In the genomic region with DNA sequence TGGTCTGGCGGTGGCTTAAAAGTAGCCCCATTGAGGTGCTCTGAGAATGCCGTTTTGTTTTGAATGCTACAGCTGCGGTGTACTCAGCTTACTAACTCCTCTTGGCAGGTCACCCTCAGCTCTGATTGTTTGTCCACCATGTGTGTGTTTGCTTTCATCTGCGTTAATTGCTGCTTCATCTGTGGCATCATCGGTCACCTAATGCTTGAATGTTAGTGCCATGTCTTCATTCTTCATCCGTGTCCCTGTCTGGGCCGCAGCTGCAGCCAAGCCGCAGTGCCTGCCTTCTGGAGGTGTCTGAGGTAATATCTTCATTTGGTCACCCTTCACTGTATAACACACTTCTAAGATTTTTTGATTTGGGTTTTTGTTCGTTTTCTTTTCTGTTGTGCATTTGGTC, we compare ENCODE assay signal across 19 cellular contexts. TPM values are rescaled to one million over a fixed set of nuclear protein-coding genes. Genes with fewer than 3 reads are reported as not detected.
DNase-seq lines count a peak whose midpoint lies in the region; ATAC-seq and TF ChIP-seq lines count a peak whose summit lies in the region.
"Had no signal": no experiment of that assay in that cellular context is flagged by ENCODE, and none has a peak within 500 bp of the region (broad histone marks: within the 10 kb centered on the region; RNA-seq: fewer than 3 reads in every experiment).

No MANE protein-coding gene starts in this region.

- TF ChIP-seq CTCF in lower leg skin (IDR thresholded peaks at IDR 0.05), result no peak

- peak overlapping the region; percentile 49 for H3K27ac Mint-ChIP-seq in stimulated activated naive CD8-positive, alpha-beta T cell treated with anti-CD3 and anti-CD28 coated beads, Interleukin-15, Interleukin-2, amounts not matched to agents 100 ng/mL and 50 ng/mL, for 24 hours
- H3K27ac Mint-ChIP-seq: activated CD4-positive, alpha-beta memory T cell treated with anti-CD3 and anti-CD28 coated beads for 36 hours; activated naive CD4-positive, alpha-beta T cell treated with anti-CD3 and anti-CD28 coated beads, Interleukin-2, amount 50 U/mL, for 72 hours had no signal

- intact Hi-C loops in left ventricle myocardium superior (cut with micrococcal nuclease) (no loop called here), lower leg skin (cut with DNase I; ENCODE audit: low total_unique reads) (no loop called here)

- no peak for DNase-seq in stimulated activated naive CD8-positive, alpha-beta T cell treated with anti-CD3 and anti-CD28 coated beads, Interleukin-15, Interleukin-2, amounts not matched to agents 100 U/mL and 50 U/mL, for 24 hours
- DNase-seq in NCI-H774 (lab: John Stamatoyannopoulos, UW) (peak; percentile 79), left ventricle myocardium superior (no peak), lower leg skin (ENCODE audit: low spot score in 2 of 2) (no peak)
- DNase-seq: activated CD4-positive, alpha-beta memory T cell treated with anti-CD3 and anti-CD28 coated beads for 36 hours; activated T-cell treated with anti-CD3 and anti-CD28 coated beads, Interleukin-2, amount 50 U/mL, for 48 hours; CD4-positive, CD25-positive, alpha-beta regulatory T cell; colonic mucosa; hypothalamus; retina; stimulated activated CD4-positive, alpha-beta T cell treated with anti-CD3 and anti-CD28 coated beads, Interleukin-15, amount 100 ng/mL, for 24 hours; stimulated activated naive CD4-positive, alpha-beta T cell had no signal

- peaks cover 5% of the 10 kb centered on the region for H3K9me3 Mint-ChIP-seq in stimulated activated naive CD8-positive, alpha-beta T cell treated with anti-CD3 and anti-CD28 coated beads, Interleukin-15, Interleukin-2, amounts not matched to agents 100 ng/mL and 50 ng/mL, for 24 hours

- ATAC-seq in stimulated activated naive CD8-positive, alpha-beta T cell treated with anti-CD3 and anti-CD28 coated beads, Interleukin-15, Interleukin-2, amounts not matched to agents 100 U/mL and 50 U/mL, for 24 hours, result no peak
- peak; percentile 3 for ATAC-seq in left ventricle myocardium superior
- no peak for ATAC-seq in HG03196 (IDR thresholded peaks at IDR 0.05; ENCODE audit: unreplicated experiment)
- ATAC-seq in HG02884 (IDR thresholded peaks at IDR 0.05; ENCODE audit: unreplicated experiment), result no peak
- ATAC-seq in activated CD4-positive, CD25-positive, alpha-beta regulatory T cell treated with anti-CD3 and anti-CD28 coated beads, Interleukin-2, amount 50 U/mL, for 24 hours, result no peak
- ATAC-seq: activated naive CD4-positive, alpha-beta T cell treated with anti-CD3 and anti-CD28 coated beads, Interleukin-2, amount 50 U/mL, for 72 hours had no signal

- H3K4me1 Mint-ChIP-seq in stimulated activated naive CD8-positive, alpha-beta T cell treated with anti-CD3 and anti-CD28 coated beads, Interleukin-15, Interleukin-2, amounts not matched to agents 100 ng/mL and 50 ng/mL, for 24 hours (ENCODE audit: low read depth), result peaks cover 42% of the 10 kb centered on the region

- H3K4me3 ChIP-seq in lower leg skin (ENCODE audit: low read depth, poor library complexity, severe bottlenecking), result no peak overlapping the region
- H3K4me3 ChIP-seq: colonic mucosa, HAP-1 had no signal

- no peaks in the 10 kb centered on the region for H3K27me3 Mint-ChIP-seq in stimulated activated naive CD8-positive, alpha-beta T cell treated with anti-CD3 and anti-CD28 coated beads, Interleukin-15, Interleukin-2, amounts not matched to agents 100 ng/mL and 50 ng/mL, for 24 hours
- H3K27me3 Mint-ChIP-seq: activated CD4-positive, alpha-beta memory T cell treated with anti-CD3 and anti-CD28 coated beads for 36 hours; CD4-positive, CD25-positive, alpha-beta regulatory T cell had no signal

- WGBS in lower leg skin, 2 donors, result 94% methylated on average over 9 of the region's 9 CpGs

- TF ChIP-seq POLR2A in lower leg skin (IDR thresholded peaks at IDR 0.05), result no peak

- peaks cover 75% of the 10 kb centered on the region for H3K36me3 Mint-ChIP-seq in stimulated activated naive CD8-positive, alpha-beta T cell treated with anti-CD3 and anti-CD28 coated beads, Interleukin-15, Interleukin-2, amounts not matched to agents 100 ng/mL and 50 ng/mL, for 24 hours (ENCODE audit: low read depth)

- no peak overlapping the region for H3K4me3 Mint-ChIP-seq in stimulated activated naive CD8-positive, alpha-beta T cell treated with anti-CD3 and anti-CD28 coated beads, Interleukin-15, Interleukin-2, amounts not matched to agents 100 ng/mL and 50 ng/mL, for 24 hours
- H3K4me3 Mint-ChIP-seq: activated CD4-positive, alpha-beta memory T cell treated with anti-CD3 and anti-CD28 coated beads for 36 hours; CD4-positive, CD25-positive, alpha-beta regulatory T cell; mesothelial cell of epicardium had no signal

RNA-seq across cellular contexts. Expression of gene RAB12, which starts 16.5 kb away (rescaled TPM):
- 127 TPM for total RNA-seq in left ventricle myocardium superior
- 10 to 100 TPM; 33.6 to 46.8 (median 44.4) TPM for total RNA-seq in lower leg skin
